In the genomic region with DNA sequence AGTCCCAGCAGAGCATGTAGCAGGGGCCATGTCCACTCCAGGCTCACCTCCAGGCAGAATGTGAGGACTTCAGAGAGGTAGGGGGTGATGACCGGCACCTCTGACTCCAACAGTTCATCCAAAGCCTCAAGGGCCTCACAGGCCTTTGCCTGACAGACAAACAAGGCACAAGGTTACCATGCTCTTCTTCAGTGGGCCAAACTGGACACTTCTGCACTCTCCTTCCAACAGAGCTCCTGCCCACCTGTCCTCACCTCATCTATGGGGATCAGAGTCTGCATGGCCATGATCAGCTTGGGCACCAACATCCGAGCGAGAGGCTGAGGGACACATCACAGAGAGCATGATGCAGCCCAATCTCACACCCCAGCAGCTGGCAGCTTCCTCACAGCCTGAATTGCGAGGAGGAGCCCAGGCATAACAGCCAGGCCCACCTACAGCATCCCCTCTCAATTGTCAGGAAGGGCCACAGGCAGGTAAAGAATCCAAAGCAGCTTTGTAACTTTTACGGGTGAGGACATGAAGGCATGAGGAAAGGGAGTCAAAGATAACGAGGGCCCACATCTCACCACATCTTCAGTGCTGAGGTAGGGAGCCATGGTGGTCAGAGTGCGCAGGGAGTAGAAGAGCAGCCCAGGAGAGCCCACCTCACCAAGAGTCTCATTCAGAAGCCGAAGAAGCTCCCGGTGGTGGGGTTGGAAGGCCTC, we compare ENCODE assay signal across 1 cellular context.
TF ChIP-seq lines count a peak whose summit lies in the region.

No MANE protein-coding gene starts in this region.

TF ChIP-seq in GM23338, 12 proteins besides CTCF, POLR2A, EP300 and RAD21:
- no peak for TF ChIP-seq EZH2phosphoT487 (IDR thresholded peaks at IDR 0.05; ENCODE audit: unreplicated experiment)
- TF ChIP-seq, protein P1, sequence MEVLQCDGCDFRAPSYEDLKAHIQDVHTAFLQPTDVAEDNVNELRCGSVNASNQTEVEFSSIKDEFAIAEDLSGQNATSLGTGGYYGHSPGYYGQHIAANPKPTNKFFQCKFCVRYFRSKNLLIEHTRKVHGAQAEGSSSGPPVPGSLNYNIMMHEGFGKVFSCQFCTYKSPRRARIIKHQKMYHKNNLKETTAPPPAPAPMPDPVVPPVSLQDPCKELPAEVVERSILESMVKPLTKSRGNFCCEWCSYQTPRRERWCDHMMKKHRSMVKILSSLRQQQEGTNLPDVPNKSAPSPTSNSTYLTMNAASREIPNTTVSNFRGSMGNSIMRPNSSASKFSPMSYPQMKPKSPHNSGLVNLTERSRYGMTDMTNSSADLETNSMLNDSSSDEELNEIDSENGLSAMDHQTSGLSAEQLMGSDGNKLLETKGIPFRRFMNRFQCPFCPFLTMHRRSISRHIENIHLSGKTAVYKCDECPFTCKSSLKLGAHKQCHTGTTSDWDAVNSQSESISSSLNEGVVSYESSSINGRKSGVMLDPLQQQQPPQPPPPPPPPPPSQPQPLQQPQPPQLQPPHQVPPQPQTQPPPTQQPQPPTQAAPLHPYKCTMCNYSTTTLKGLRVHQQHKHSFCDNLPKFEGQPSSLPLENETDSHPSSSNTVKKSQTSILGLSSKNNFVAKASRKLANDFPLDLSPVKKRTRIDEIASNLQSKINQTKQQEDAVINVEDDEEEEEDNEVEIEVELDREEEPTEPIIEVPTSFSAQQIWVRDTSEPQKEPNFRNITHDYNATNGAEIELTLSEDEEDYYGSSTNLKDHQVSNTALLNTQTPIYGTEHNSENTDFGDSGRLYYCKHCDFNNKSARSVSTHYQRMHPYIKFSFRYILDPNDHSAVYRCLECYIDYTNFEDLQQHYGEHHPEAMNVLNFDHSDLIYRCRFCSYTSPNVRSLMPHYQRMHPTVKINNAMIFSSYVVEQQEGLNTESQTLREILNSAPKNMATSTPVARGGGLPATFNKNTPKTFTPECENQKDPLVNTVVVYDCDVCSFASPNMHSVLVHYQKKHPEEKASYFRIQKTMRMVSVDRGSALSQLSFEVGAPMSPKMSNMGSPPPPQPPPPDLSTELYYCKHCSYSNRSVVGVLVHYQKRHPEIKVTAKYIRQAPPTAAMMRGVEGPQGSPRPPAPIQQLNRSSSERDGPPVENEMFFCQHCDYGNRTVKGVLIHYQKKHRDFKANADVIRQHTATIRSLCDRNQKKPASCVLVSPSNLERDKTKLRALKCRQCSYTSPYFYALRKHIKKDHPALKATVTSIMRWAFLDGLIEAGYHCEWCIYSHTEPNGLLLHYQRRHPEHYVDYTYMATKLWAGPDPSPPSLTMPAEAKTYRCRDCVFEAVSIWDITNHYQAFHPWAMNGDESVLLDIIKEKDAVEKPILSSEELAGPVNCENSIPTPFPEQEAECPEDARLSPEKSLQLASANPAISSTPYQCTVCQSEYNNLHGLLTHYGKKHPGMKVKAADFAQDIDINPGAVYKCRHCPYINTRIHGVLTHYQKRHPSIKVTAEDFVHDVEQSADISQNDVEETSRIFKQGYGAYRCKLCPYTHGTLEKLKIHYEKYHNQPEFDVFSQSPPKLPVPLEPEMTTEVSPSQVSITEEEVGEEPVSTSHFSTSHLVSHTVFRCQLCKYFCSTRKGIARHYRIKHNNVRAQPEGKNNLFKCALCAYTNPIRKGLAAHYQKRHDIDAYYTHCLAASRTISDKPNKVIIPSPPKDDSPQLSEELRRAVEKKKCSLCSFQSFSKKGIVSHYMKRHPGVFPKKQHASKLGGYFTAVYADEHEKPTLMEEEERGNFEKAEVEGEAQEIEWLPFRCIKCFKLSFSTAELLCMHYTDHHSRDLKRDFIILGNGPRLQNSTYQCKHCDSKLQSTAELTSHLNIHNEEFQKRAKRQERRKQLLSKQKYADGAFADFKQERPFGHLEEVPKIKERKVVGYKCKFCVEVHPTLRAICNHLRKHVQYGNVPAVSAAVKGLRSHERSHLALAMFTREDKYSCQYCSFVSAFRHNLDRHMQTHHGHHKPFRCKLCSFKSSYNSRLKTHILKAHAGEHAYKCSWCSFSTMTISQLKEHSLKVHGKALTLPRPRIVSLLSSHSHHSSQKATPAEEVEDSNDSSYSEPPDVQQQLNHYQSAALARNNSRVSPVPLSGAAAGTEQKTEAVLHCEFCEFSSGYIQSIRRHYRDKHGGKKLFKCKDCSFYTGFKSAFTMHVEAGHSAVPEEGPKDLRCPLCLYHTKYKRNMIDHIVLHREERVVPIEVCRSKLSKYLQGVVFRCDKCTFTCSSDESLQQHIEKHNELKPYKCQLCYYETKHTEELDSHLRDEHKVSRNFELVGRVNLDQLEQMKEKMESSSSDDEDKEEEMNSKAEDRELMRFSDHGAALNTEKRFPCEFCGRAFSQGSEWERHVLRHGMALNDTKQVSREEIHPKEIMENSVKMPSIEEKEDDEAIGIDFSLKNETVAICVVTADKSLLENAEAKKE (CRISPR knock-in tag; IDR thresholded peaks at IDR 0.05): no peak
- TF ChIP-seq STAT1 (IDR thresholded peaks at IDR 0.05; ENCODE audit: unreplicated experiment): no peak
- no peak for TF ChIP-seq POLR2AphosphoS5 (IDR thresholded peaks at IDR 0.05; ENCODE audit: low read depth)
- no peak for TF ChIP-seq EZH2 (IDR thresholded peaks at IDR 0.05; ENCODE audit: low read depth, unreplicated experiment)
- TF ChIP-seq NANOG (IDR thresholded peaks at IDR 0.05; ENCODE audit: borderline replicate concordance): no peak
- no peak for TF ChIP-seq JUNB (IDR thresholded peaks at IDR 0.05; ENCODE audit: unreplicated experiment)
- TF ChIP-seq, protein P2, sequence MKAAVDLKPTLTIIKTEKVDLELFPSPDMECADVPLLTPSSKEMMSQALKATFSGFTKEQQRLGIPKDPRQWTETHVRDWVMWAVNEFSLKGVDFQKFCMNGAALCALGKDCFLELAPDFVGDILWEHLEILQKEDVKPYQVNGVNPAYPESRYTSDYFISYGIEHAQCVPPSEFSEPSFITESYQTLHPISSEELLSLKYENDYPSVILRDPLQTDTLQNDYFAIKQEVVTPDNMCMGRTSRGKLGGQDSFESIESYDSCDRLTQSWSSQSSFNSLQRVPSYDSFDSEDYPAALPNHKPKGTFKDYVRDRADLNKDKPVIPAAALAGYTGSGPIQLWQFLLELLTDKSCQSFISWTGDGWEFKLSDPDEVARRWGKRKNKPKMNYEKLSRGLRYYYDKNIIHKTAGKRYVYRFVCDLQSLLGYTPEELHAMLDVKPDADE (IDR thresholded peaks at IDR 0.05): no peak
